ENCODE assay signal across 8 cellular contexts in the genomic region with DNA sequence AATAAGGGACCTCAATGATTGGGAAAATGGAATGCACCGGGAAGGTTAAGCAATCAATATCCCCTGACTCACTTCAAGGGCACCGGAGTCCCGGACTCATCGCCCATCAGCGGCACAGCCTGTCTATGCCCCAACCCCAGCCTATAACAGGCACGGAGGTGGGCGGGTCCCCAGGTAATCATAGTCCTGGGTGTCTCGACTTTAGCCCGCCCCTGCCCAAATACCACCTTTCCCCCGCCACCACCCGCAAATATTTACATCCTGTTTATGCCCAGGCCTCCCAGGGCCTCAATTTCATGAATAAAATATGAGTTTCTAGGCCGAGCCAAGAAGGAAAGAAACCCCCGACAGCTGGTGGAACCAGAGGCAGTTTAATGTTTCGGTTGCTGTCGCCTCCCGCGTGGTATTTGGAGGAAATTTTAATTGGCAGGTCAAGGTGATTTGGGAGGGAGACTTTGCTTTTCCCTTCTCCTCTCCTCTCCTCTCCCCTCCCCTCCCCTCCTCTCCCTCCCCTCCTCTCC. TPM values are rescaled to one million over a fixed set of nuclear protein-coding genes. Genes with fewer than 3 reads are reported as not detected.
DNase-seq lines count a peak whose midpoint lies in the region; ATAC-seq and TF ChIP-seq lines count a peak whose summit lies in the region.

No MANE protein-coding gene starts in this region.

- no peaks in the 10 kb centered on the region for H4K20me1 ChIP-seq in fibroblast of lung (ENCODE audit: control insufficient read depth, extremely low read depth, insufficient read depth, low read length)

- no peaks in the 10 kb centered on the region for H3K36me3 Mint-ChIP-seq in naive thymus-derived CD4-positive, alpha-beta T cell

- H3K4me3 ChIP-seq in GM12864 (ENCODE audit: low read depth, low read length) (peak overlapping the region; percentile 38), fibroblast of lung (replicated peaks in 1 of 4; ENCODE audit: control extremely low read depth in 1 of 4, insufficient read depth in 1 of 4, low read depth in 3 of 4, low read length in 4 of 4) (peak overlapping the region; percentile 27 to 57 (median 39))
- peak overlapping the region; percentile 58 for H3K4me3 ChIP-seq in naive thymus-derived CD4-positive, alpha-beta T cell (ENCODE audit: low read length)

- no peaks in the 10 kb centered on the region for H3K27me3 ChIP-seq in fibroblast of lung (ENCODE audit: control insufficient read depth, insufficient read depth, low read length)
- no peaks in the 10 kb centered on the region for H3K27me3 ChIP-seq in naive thymus-derived CD4-positive, alpha-beta T cell (ENCODE audit: control insufficient read depth in 2 of 2, insufficient read depth in 2 of 2, low read length in 2 of 2)

- H3K4me1 Mint-ChIP-seq in naive thymus-derived CD4-positive, alpha-beta T cell = peaks cover 0 to 14% (median 4%) of the 10 kb centered on the region in 7 donors

- TF ChIP-seq CTCF in GM12864 (IDR thresholded peaks at IDR 0.05; ENCODE audit: low read depth, low read length, missing control alignments) (no peak), fibroblast of lung (conservative IDR thresholded peaks at IDR 0.05 in 1 of 2, IDR thresholded peaks at IDR 0.05 in 1 of 2; ENCODE audit: low read depth in 1 of 2, low read length in 2 of 2) (no peak), GM10266 (IDR thresholded peaks at IDR 0.05; ENCODE audit: control insufficient read depth, insufficient read depth, low read depth, missing control alignments) (no peak)

- POLR2A ChIA-PET in naive thymus-derived CD4-positive, alpha-beta T cell (lab: Charles Lee) = interaction anchor here (1.3 to 2.8 kb wide), 2 partner anchors 17 to 19 kb away, joined by 4 to 14 read pairs; partner anchors contain the start of gene CLIP2

- peak overlapping the region; percentile 20 for H3K9ac ChIP-seq in fibroblast of lung (ENCODE audit: insufficient read depth, low read length)

- H2AFZ ChIP-seq in fibroblast of lung (ENCODE audit: low read length) = peak overlapping the region; percentile 14

- H3K9me3 ChIP-seq in fibroblast of lung (ENCODE audit: control insufficient read depth, insufficient read depth, low read depth, low read length) = no peaks in the 10 kb centered on the region
- no peaks in the 10 kb centered on the region for H3K9me3 ChIP-seq in naive thymus-derived CD4-positive, alpha-beta T cell (ENCODE audit: control insufficient read depth in 2 of 3, low read length in 3 of 3)

- peak; percentile 33 for ATAC-seq in HG03442 (IDR thresholded peaks at IDR 0.05; ENCODE audit: unreplicated experiment)
- peak; percentile 85 for ATAC-seq in naive thymus-derived CD4-positive, alpha-beta T cell

- peak overlapping the region; percentile 44 for H3K27ac ChIP-seq in fibroblast of lung (ENCODE audit: insufficient read depth, low read length)
- H3K27ac ChIP-seq in naive thymus-derived CD4-positive, alpha-beta T cell (ENCODE audit: low read depth, low read length) = no peak overlapping the region

- DNase-seq in GM12864 (ENCODE audit: low read depth) (peak; percentile 80), NOMO-1 treated with dmso at 0.1 percent for 144 hours (lab: John Stamatoyannopoulos, UW; ENCODE audit: unreplicated experiment) (peak; percentile 69), fibroblast of lung (ENCODE audit: low read depth in 2 of 2) (peak; percentile 78), superior temporal gyrus (ENCODE audit: extremely low spot score) (peak; percentile 82), GM10266 (ENCODE audit: extremely low spot score) (no peak)
- DNase-seq in activated T-cell treated with anti-CD3 and anti-CD28 coated beads, Interleukin-2, amount 50 U/mL, for 48 hours = peak; percentile 69 to 70
- DNase-seq in naive thymus-derived CD4-positive, alpha-beta T cell = peak in 8 of 9 donors; percentile 36 to 68 (median 58)

- no peaks in the 10 kb centered on the region for H3K36me3 ChIP-seq in fibroblast of lung (ENCODE audit: control insufficient read depth, insufficient read depth, low read length)
- no peaks in the 10 kb centered on the region for H3K36me3 ChIP-seq in naive thymus-derived CD4-positive, alpha-beta T cell (ENCODE audit: control insufficient read depth in 2 of 3, insufficient read depth in 3 of 3, low read length in 3 of 3)

- peaks cover 7% of the 10 kb centered on the region for H3K4me1 ChIP-seq in fibroblast of lung (ENCODE audit: control insufficient read depth, extremely low read depth, insufficient read depth, low read length)
- no peaks in the 10 kb centered on the region for H3K4me1 ChIP-seq in naive thymus-derived CD4-positive, alpha-beta T cell (ENCODE audit: control insufficient read depth in 2 of 2, insufficient read depth in 2 of 2, low read length in 2 of 2)

- H3K27ac Mint-ChIP-seq in naive thymus-derived CD4-positive, alpha-beta T cell = peak overlapping the region in 3 of 9 donors; percentile 33 to 70 (median 51)

- H3K9me3 Mint-ChIP-seq in naive thymus-derived CD4-positive, alpha-beta T cell = no peaks in the 10 kb centered on the region

- H3K4me3 Mint-ChIP-seq in naive thymus-derived CD4-positive, alpha-beta T cell = peak overlapping the region; percentile 73 to 94 (median 88)

- intact Hi-C loops in naive thymus-derived CD4-positive, alpha-beta T cell (cut with micrococcal nuclease) = loop anchor here (1.0 to 2.0 kb wide), 3 partner anchors 15 to 19 kb away; partner anchors contain the start of genes CLIP2 (in 2 of the 2) and RFC2 (in 2 of the 2)

- no peaks in the 10 kb centered on the region for H3K79me2 ChIP-seq in fibroblast of lung (ENCODE audit: control insufficient read depth, insufficient read depth, low read length)

- H3K4me2 ChIP-seq in fibroblast of lung (ENCODE audit: extremely low read depth, insufficient read depth, low read length) = peak overlapping the region; percentile 49

- CTCF ChIA-PET in naive thymus-derived CD4-positive, alpha-beta T cell (lab: Charles Lee) = no interaction called here

- H3K27me3 Mint-ChIP-seq in naive thymus-derived CD4-positive, alpha-beta T cell = peaks cover 0 to 23% (median 4%) of the 10 kb centered on the region in 5 donors

RNA-seq across cellular contexts. Expression of gene RFC2, which starts 15.6 kb away (rescaled TPM):
- total RNA-seq in fibroblast of lung = 9.9 and 11.8 TPM in 2 replicates
- 19.6 and 33.2 TPM in 2 replicates for polyA plus RNA-seq in fibroblast of lung
- polyA plus RNA-seq in fibroblast of lung (2012) = 22.4 and 40.6 TPM in 2 replicates
- 13.9 and 18.1 TPM in 2 replicates for polyA minus RNA-seq in fibroblast of lung (ENCODE audit: low replicate concordance)
- total RNA-seq in naive thymus-derived CD4-positive, alpha-beta T cell = 10 to 100 TPM; 12.0 to 51.7 (median 15.2) TPM
- 10 to 100 TPM; 21.4 to 23.7 TPM for polyA plus RNA-seq in naive thymus-derived CD4-positive, alpha-beta T cell

RNA-seq across cellular contexts. Expression of gene CLIP2, which starts 19.4 kb away (rescaled TPM):
- total RNA-seq in fibroblast of lung = 58.3 and 77.8 TPM in 2 replicates
- polyA plus RNA-seq in fibroblast of lung = 9.6 and 13.1 TPM in 2 replicates
- polyA plus RNA-seq in fibroblast of lung (2012) = 35.3 and 55.2 TPM in 2 replicates
- polyA minus RNA-seq in fibroblast of lung (ENCODE audit: low replicate concordance) = 44.8 and 58.9 TPM in 2 replicates
- total RNA-seq in naive thymus-derived CD4-positive, alpha-beta T cell = 10 to 100 TPM in 1 of 5 experiments, 1 to 10 TPM in 4; 1.1 to 11.4 (median 3.1) TPM
- polyA plus RNA-seq in naive thymus-derived CD4-positive, alpha-beta T cell = under 1 TPM; 0.02 to 0.61 TPM
